In the genomic region with DNA sequence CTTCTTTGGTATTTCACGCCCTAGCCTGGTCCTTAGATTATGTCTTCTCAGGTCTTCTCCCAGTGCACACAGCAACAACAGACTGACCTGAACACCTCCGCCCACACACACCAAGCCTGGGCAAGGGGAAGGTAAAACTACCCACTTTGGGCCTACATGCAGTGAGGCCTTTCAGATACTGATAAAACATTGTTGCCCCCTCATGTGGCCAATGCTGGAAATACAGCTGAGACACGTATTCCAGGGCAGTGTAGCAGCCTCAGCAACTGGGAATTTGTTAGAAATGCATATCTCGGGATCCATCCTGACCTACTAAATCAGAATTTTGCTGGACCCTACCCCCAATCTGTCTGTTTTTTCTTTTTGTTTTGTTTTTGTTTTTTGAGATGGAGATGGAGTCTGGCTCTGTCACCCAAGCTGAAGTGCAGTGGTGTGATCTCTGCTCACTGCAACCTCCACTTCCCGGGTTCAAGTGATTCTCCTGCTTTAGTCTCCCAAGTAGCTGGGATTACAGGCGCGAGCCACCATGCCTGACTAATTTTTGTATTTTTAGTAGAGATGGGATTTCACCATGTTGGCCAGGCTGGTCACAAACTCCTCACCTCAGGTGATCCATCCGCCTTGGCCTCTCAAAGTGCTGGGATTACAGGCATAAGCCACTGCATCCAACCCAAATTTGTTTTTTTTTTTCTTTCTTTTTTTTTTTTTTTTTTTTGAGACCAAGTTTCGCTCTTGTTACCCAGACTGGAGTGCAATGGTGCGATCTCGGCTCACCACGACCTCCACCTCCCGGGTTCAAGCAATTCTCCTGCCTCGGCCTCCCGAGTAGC, we compare ENCODE assay signal across 8 cellular contexts. TPM values are rescaled to one million over a fixed set of nuclear protein-coding genes. Genes with fewer than 3 reads are reported as not detected.
DNase-seq lines count a peak whose midpoint lies in the region; ATAC-seq and TF ChIP-seq lines count a peak whose summit lies in the region.
"Not testable (repeated sequence)": the region's sequence is repeated elsewhere in the genome, so short reads cannot be mapped to it uniquely, and the experiment has no call there.

No MANE protein-coding gene starts in this region.

- H3K9me3 ChIP-seq in left ventricle myocardium inferior (replicated peaks) = not testable (repeated sequence)

- H3K4me3 Mint-ChIP-seq in WTC11 = not testable (repeated sequence)

- CTCF ChIA-PET in WTC11 (lab: Charles Lee) = interaction anchor here (0.6 to 3.2 kb wide), 23 partner anchors 10 to 146 kb away, joined by 3 to 28 read pairs (median 5); a partner anchor contains a TSS

- H3K4me3 ChIP-seq in left ventricle myocardium inferior = not testable (repeated sequence)

- not testable (repeated sequence) for H3K27me3 Mint-ChIP-seq in WTC11 (ENCODE audit: low read depth)

- H3K36me3 ChIP-seq in left ventricle myocardium inferior = peaks cover 48% of the 10 kb centered on the region

- H3K36me3 Mint-ChIP-seq in WTC11 = peaks cover 32% of the 10 kb centered on the region

- POLR2A ChIA-PET in WTC11 (lab: Charles Lee) = interaction anchor here (0.6 to 4.8 kb wide), 5 partner anchors 9 to 112 kb away, joined by 3 to 33 read pairs (median 5); no protein-coding TSS in a partner anchor

- H3K27ac Mint-ChIP-seq in WTC11 = peak overlapping the region; percentile 93

- TF ChIP-seq CTCF in WTC11 (IDR thresholded peaks at IDR 0.05) = peak; percentile 80
- TF ChIP-seq CTCF in left ventricle myocardium inferior (IDR thresholded peaks at IDR 0.05; ENCODE audit: borderline replicate concordance) = peak; percentile 82

- ATAC-seq in HG03378 (IDR thresholded peaks at IDR 0.05; ENCODE audit: unreplicated experiment) (peak; percentile 50), WTC11 (peak; percentile 81)

- not testable (repeated sequence) for H3K27ac ChIP-seq in left ventricle myocardium inferior (replicated peaks)

- DNase-seq in ELR (ENCODE audit: low read depth) (peak; percentile 88), NCI-H510A (lab: John Stamatoyannopoulos, UW) (peak; percentile 27), WTC11 (ENCODE audit: low spot score) (peak; percentile 92), astrocyte of the hippocampus (ENCODE audit: low read depth, low spot score) (peak; percentile 87), left ventricle myocardium inferior (peak; percentile 53), posterior cingulate gyrus (peak in 8 of 10 donors; percentile 37 to 91 (median 73)), superior temporal gyrus (ENCODE audit: extremely low spot score) (peak; percentile 86)

- peaks cover 10% of the 10 kb centered on the region for H3K4me1 ChIP-seq in left ventricle myocardium inferior

- not testable (repeated sequence) for H3K27me3 ChIP-seq in left ventricle myocardium inferior (ENCODE audit: low read depth)

- intact Hi-C loops in left ventricle myocardium inferior (cut with micrococcal nuclease); posterior cingulate gyrus (cut with DNase I): not testable (repeated sequence)

- H3K4me1 Mint-ChIP-seq in WTC11 = not testable (repeated sequence)

- not testable (repeated sequence) for H3K9me3 Mint-ChIP-seq in WTC11

TF ChIP-seq in WTC11, 78 proteins besides CTCF, POLR2A, EP300 and RAD21:
- TF ChIP-seq, protein P1, sequence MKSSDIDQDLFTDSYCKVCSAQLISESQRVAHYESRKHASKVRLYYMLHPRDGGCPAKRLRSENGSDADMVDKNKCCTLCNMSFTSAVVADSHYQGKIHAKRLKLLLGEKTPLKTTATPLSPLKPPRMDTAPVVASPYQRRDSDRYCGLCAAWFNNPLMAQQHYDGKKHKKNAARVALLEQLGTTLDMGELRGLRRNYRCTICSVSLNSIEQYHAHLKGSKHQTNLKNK (CRISPR knock-in tag; IDR thresholded peaks at IDR 0.05) = peak; percentile 6; the same call in 1 of the 2 replicates
- TF ChIP-seq NFATC4 (CRISPR knock-in tag; IDR thresholded peaks at IDR 0.05) = 0 out of 2 replicates have a peak, but pooled peaks have one; percentile 12
- TF ChIP-seq GABPB1 (CRISPR knock-in tag; IDR thresholded peaks at IDR 0.05) = 0 out of 2 replicates have a peak, but pooled peaks have one; percentile 16
- TF ChIP-seq, protein P2, sequence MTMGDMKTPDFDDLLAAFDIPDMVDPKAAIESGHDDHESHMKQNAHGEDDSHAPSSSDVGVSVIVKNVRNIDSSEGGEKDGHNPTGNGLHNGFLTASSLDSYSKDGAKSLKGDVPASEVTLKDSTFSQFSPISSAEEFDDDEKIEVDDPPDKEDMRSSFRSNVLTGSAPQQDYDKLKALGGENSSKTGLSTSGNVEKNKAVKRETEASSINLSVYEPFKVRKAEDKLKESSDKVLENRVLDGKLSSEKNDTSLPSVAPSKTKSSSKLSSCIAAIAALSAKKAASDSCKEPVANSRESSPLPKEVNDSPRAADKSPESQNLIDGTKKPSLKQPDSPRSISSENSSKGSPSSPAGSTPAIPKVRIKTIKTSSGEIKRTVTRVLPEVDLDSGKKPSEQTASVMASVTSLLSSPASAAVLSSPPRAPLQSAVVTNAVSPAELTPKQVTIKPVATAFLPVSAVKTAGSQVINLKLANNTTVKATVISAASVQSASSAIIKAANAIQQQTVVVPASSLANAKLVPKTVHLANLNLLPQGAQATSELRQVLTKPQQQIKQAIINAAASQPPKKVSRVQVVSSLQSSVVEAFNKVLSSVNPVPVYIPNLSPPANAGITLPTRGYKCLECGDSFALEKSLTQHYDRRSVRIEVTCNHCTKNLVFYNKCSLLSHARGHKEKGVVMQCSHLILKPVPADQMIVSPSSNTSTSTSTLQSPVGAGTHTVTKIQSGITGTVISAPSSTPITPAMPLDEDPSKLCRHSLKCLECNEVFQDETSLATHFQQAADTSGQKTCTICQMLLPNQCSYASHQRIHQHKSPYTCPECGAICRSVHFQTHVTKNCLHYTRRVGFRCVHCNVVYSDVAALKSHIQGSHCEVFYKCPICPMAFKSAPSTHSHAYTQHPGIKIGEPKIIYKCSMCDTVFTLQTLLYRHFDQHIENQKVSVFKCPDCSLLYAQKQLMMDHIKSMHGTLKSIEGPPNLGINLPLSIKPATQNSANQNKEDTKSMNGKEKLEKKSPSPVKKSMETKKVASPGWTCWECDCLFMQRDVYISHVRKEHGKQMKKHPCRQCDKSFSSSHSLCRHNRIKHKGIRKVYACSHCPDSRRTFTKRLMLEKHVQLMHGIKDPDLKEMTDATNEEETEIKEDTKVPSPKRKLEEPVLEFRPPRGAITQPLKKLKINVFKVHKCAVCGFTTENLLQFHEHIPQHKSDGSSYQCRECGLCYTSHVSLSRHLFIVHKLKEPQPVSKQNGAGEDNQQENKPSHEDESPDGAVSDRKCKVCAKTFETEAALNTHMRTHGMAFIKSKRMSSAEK (CRISPR knock-in tag; IDR thresholded peaks at IDR 0.05; ENCODE audit: borderline replicate concordance) = 0 out of 2 replicates have a peak, but pooled peaks have one; percentile 7

RNA-seq across cellular contexts. Expression of a gene that starts 19.5 kb away (rescaled TPM):
- total RNA-seq in WTC11 (2021) (83.1 to 90.5 TPM (median 85.5 TPM) in 3 replicates), left ventricle myocardium inferior (31.5 TPM)

RNA-seq across cellular contexts. Expression of a gene that starts 20.1 kb away (rescaled TPM):
- total RNA-seq in WTC11 (2021) = 56.4 to 67.8 TPM (median 57.6 TPM) in 3 replicates
- total RNA-seq in left ventricle myocardium inferior = 119 TPM

RNA-seq across cellular contexts. Expression of a gene that starts 26.3 kb away (rescaled TPM):
- 98.7 to 102 TPM (median 101 TPM) in 3 replicates for total RNA-seq in WTC11 (2021)
- 38.8 TPM for total RNA-seq in left ventricle myocardium inferior

RNA-seq across cellular contexts. Expression of a gene that starts 29.1 kb away (rescaled TPM):
- total RNA-seq in WTC11 (2021) (19.3 to 21.7 TPM (median 20.3 TPM) in 3 replicates), left ventricle myocardium inferior (2.7 TPM)

RNA-seq across cellular contexts. Expression of a gene that starts 40.4 kb away (rescaled TPM):
- total RNA-seq in WTC11 (2021) (10.1 to 13.1 TPM (median 10.8 TPM) in 3 replicates), left ventricle myocardium inferior (2.0 TPM)

Comparison
In these comparisons a context has a peak if more than half of its experiments do, and no peak if none do; other contexts are left out.
1. DNase-seq: peak in every context shown above with its lines; median percentile 92 in WTC11; 88 in ELR; 87 in astrocyte of the hippocampus; 86 in superior temporal gyrus; 73 in posterior cingulate gyrus; 53 in left ventricle myocardium inferior; 27 in NCI-H510A.